Comparison of ENCODE assay signal across 2 cellular contexts in the genomic region with DNA sequence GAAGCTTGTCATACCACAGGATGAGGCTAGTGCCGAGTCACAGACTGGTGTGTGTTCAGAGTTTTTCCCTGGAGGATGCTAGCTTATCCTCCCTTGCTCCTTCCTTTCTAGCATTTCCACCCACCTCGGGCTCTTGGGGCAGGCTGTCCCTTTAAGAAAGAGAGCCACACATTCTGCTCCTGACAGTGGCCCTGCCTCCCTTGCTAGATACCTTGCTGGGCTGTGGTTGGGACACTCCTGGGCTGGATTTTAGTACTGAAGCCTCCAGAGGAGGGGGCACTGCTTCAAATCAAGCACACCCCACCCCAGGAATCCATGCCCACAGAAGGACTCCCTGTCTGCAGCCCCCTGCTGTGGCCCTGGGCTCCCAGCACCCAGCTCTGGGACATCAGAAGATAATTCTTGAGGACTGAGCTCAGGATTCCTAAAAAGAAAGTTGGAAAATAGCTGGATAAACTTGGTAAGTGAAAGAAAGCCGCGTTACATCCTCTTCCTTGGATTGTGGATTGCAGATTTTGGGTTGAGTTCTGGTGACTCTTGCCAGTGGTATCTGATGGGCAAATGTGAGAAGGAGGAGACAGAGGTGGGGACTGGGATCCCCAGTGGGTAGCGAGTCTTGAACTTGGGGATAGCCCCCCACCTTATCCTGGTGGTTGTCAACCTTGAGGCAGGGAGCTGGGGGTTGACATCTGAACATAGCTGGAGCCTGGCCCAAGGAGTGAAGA.
TF ChIP-seq lines count a peak whose summit lies in the region.

No MANE protein-coding gene starts in this region.

TF ChIP-seq in liver, 16 proteins besides CTCF, POLR2A, EP300 and RAD21 (continued from another document):
- TF ChIP-seq, protein P1, sequence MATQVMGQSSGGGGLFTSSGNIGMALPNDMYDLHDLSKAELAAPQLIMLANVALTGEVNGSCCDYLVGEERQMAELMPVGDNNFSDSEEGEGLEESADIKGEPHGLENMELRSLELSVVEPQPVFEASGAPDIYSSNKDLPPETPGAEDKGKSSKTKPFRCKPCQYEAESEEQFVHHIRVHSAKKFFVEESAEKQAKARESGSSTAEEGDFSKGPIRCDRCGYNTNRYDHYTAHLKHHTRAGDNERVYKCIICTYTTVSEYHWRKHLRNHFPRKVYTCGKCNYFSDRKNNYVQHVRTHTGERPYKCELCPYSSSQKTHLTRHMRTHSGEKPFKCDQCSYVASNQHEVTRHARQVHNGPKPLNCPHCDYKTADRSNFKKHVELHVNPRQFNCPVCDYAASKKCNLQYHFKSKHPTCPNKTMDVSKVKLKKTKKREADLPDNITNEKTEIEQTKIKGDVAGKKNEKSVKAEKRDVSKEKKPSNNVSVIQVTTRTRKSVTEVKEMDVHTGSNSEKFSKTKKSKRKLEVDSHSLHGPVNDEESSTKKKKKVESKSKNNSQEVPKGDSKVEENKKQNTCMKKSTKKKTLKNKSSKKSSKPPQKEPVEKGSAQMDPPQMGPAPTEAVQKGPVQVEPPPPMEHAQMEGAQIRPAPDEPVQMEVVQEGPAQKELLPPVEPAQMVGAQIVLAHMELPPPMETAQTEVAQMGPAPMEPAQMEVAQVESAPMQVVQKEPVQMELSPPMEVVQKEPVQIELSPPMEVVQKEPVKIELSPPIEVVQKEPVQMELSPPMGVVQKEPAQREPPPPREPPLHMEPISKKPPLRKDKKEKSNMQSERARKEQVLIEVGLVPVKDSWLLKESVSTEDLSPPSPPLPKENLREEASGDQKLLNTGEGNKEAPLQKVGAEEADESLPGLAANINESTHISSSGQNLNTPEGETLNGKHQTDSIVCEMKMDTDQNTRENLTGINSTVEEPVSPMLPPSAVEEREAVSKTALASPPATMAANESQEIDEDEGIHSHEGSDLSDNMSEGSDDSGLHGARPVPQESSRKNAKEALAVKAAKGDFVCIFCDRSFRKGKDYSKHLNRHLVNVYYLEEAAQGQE (IDR thresholded peaks at IDR 0.05): peak; percentile 39
TF ChIP-seq in liver: peak in this region for 1.

TF ChIP-seq in HepG2, 621 proteins besides CTCF, POLR2A, EP300 and RAD21 (continued from another document):
- TF ChIP-seq SAP130 (CRISPR knock-in tag; IDR thresholded peaks at IDR 0.05; ENCODE audit: low read depth): no peak
- no peak for TF ChIP-seq HDAC2 (CRISPR knock-in tag; IDR thresholded peaks at IDR 0.05)
- no peak for TF ChIP-seq ZNF292 (CRISPR knock-in tag; IDR thresholded peaks at IDR 0.05; ENCODE audit: borderline replicate concordance, low read depth)
- TF ChIP-seq MEF2D (CRISPR knock-in tag; IDR thresholded peaks at IDR 0.05): no peak
- TF ChIP-seq NR3C1 (CRISPR knock-in tag; IDR thresholded peaks at IDR 0.05): no peak
- TF ChIP-seq PPARG (CRISPR knock-in tag; conservative IDR thresholded peaks at IDR 0.05): no peak
